In the genomic region with DNA sequence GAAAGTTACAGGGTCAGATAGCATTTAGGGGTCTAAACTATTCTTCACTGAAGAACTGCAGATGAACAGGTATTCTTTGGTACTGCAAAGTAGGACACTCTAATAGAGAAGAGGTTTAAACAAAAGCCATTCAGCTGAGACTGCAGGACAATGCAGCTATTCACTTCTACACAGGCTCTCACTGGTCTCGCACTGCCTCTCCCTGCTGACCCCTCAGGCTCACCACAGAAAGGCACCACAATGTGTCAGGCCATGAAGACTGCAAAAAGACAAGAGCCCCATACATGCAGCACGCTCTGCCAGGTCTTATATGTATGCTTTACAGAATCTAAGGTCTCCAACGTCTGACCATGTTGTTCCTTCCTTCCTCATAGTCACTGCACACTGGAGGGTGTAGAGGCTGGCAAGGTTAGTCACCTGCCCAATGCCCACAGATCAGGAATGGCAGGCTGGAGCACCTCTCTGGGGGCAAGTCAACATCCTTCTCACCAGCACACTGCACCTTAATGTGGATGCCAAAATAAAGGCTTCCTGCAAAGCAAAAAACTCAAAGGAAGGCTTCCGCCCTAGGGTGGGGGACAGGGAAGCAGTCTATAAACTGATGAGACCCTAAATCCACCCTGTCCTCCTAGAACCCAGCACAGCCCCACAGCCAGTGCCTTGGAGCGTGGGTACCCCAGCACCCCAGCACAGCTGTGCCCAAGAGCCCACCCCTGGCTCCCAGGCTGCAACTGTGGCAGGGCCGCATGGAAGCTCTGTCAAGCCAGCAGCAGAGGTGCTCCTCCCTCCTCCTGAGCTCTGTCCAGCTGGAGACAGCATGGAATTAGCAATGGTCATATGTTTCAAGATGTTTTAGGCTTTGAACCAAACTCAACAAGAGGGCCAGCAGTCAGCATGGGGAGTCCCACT, we compare ENCODE assay signal across 13 cellular contexts. TPM values are rescaled to one million over a fixed set of nuclear protein-coding genes. Genes with fewer than 3 reads are reported as not detected.
DNase-seq lines count a peak whose midpoint lies in the region; ATAC-seq lines count a peak whose summit lies in the region.
"Had no signal": no experiment of that assay in that cellular context is flagged by ENCODE, and none has a peak within 500 bp of the region (broad histone marks: within the 10 kb centered on the region; RNA-seq: fewer than 3 reads in every experiment).

No MANE protein-coding gene starts in this region.

- peak; percentile 24 for ATAC-seq in stimulated activated effector memory CD8-positive, alpha-beta T cell treated with anti-CD3 and anti-CD28 coated beads, Interleukin-12 subunit alpha, Interleukin-12 subunit beta, amount 100 ng/mL, for 72 hours
- ATAC-seq in HG03095 (IDR thresholded peaks at IDR 0.05; ENCODE audit: unreplicated experiment) = no peak
- no peak for ATAC-seq in GM21367 (IDR thresholded peaks at IDR 0.05; ENCODE audit: unreplicated experiment)
- ATAC-seq: foreskin keratinocyte, Panc1 had no signal

- H3K4me3 Mint-ChIP-seq in stimulated activated effector memory CD8-positive, alpha-beta T cell treated with anti-CD3 and anti-CD28 coated beads, Interleukin-12 subunit alpha, Interleukin-12 subunit beta, amount 100 ng/mL, for 72 hours = no peak overlapping the region
- H3K4me3 Mint-ChIP-seq: activated naive CD4-positive, alpha-beta T cell treated with anti-CD3 and anti-CD28 coated beads, Interleukin-2, amount 10 ng/mL, durations not matched to agents 7 days and 5 days had no signal

- H3K9me3 Mint-ChIP-seq in stimulated activated effector memory CD8-positive, alpha-beta T cell treated with anti-CD3 and anti-CD28 coated beads, Interleukin-12 subunit alpha, Interleukin-12 subunit beta, amount 100 ng/mL, for 72 hours = no peaks in the 10 kb centered on the region
- H3K9me3 Mint-ChIP-seq: activated naive CD4-positive, alpha-beta T cell treated with anti-CD3 and anti-CD28 coated beads, Interleukin-2, amount 10 ng/mL, durations not matched to agents 7 days and 5 days had no signal

- H3K36me3 Mint-ChIP-seq in stimulated activated effector memory CD8-positive, alpha-beta T cell treated with anti-CD3 and anti-CD28 coated beads, Interleukin-12 subunit alpha, Interleukin-12 subunit beta, amount 100 ng/mL, for 72 hours = peaks cover 99% of the 10 kb centered on the region

- H3K27ac ChIP-seq in cingulate gyrus (ENCODE audit: low read depth, low read length) = peak overlapping the region; percentile 86
- H3K27ac ChIP-seq: C4-2B, foreskin keratinocyte had no signal

- H3K4me1 Mint-ChIP-seq in stimulated activated effector memory CD8-positive, alpha-beta T cell treated with anti-CD3 and anti-CD28 coated beads, Interleukin-12 subunit alpha, Interleukin-12 subunit beta, amount 100 ng/mL, for 72 hours = no peaks in the 10 kb centered on the region
- H3K4me1 Mint-ChIP-seq: activated naive CD4-positive, alpha-beta T cell treated with anti-CD3 and anti-CD28 coated beads, Interleukin-2, amount 10 ng/mL, durations not matched to agents 7 days and 5 days had no signal

- H3K27ac Mint-ChIP-seq in stimulated activated effector memory CD8-positive, alpha-beta T cell treated with anti-CD3 and anti-CD28 coated beads, Interleukin-12 subunit alpha, Interleukin-12 subunit beta, amount 100 ng/mL, for 72 hours = no peak overlapping the region
- H3K27ac Mint-ChIP-seq: activated naive CD4-positive, alpha-beta T cell treated with anti-CD3 and anti-CD28 coated beads, Interleukin-2, amount 10 ng/mL, durations not matched to agents 7 days and 5 days had no signal

- DNase-seq in RPMI7951 (ENCODE audit: low read depth) (peak; percentile 50), islet precursor cell (peak; percentile 82), HuH-7 (ENCODE audit: low spot score) (no peak)
- peak in 1 of 2 donors; percentile 42 for DNase-seq in stimulated activated effector memory CD8-positive, alpha-beta T cell treated with anti-CD3 and anti-CD28 coated beads, Interleukin-12 subunit alpha, Interleukin-12 subunit beta, amount 100 ng/mL, for 72 hours (ENCODE audit: low spot score in 2 of 2)
- DNase-seq: activated naive CD4-positive, alpha-beta T cell treated with anti-CD3 and anti-CD28 coated beads, Interleukin-2, amount 10 ng/mL, durations not matched to agents 7 days and 5 days; foreskin keratinocyte; NCI-H226; occipital lobe had no signal

RNA-seq across cellular contexts. Expression of gene RNU4ATAC, which starts 10.7 kb away (rescaled TPM):
- total RNA-seq in RPMI7951 (2014; rRNA removed; shearing (Covaris generic)) = not detected in 2 replicates
- total RNA-seq: foreskin keratinocyte had no signal
